ENCODE assay signal across 8 cellular contexts in the genomic region with DNA sequence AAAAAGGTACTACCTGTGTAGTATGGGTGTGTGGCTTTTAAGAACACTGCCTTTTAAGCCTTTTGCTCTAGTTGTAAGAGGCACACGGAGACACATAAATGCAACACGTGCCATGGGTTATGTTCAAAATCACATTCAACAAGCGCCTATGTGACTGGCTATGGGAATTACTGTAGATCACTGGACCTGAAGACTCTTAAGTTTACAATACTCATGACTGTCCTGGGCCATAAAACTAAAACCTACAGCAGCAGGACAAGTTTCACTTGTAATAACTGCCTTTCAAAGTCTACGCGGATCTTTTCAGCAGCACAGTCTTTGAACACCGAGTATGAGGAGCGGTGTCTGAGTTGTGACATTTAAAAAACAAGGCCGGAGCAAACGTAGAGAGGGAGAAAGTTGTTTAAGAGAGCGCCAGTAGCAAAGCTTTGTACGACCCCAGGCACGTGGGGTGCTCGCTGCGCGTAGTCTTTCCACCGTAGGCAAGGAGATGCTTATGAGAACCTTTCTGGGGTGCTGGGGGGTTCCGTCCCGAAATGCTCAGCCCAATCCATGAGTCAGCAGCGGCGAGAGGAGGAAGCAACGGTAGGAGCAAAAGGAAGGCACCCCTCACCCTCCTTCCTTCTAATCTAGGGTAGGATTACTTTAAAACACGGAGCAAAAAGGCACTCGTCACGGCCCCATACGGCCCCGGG. TPM values are rescaled to one million over a fixed set of nuclear protein-coding genes. Genes with fewer than 3 reads are reported as not detected.
DNase-seq lines count a peak whose midpoint lies in the region; ATAC-seq, FAIRE-seq and TF ChIP-seq lines count a peak whose summit lies in the region.

No MANE protein-coding gene starts in this region.

- peak overlapping the region; percentile 99 to 100 for H3K27ac Mint-ChIP-seq in stimulated activated naive CD8-positive, alpha-beta T cell treated with anti-CD3 and anti-CD28 coated beads, Interleukin-15, amount 100 ng/mL, for 72 hours

- H3K4me3 Mint-ChIP-seq in stimulated activated naive CD8-positive, alpha-beta T cell treated with anti-CD3 and anti-CD28 coated beads, Interleukin-15, amount 100 ng/mL, for 72 hours, result peak overlapping the region; percentile 99

- intact Hi-C loops in mucosa of descending colon (cut with DNase I, micrococcal nuclease), result no loop called here

- DNase-seq in CD1c-positive myeloid dendritic cell (ENCODE audit: extremely low spot score), result peak; percentile 50
- peak; percentile 3 for DNase-seq in GM19239 (ENCODE audit: insufficient read length, low spot score)
- peak; percentile 20 for DNase-seq in HPDE6-E6E7 (ENCODE audit: extremely low spot score)
- DNase-seq in WERI-Rb-1, result no peak
- peak in 1 of 3 donors; percentile 29 for DNase-seq in mucosa of descending colon
- peak in 1 of 2 donors; percentile 4 for DNase-seq in stimulated activated naive CD8-positive, alpha-beta T cell treated with anti-CD3 and anti-CD28 coated beads, Interleukin-15, amount 100 ng/mL, for 72 hours
- no peak for DNase-seq in SHP77 treated with DMSO at 0.1 percent for 48 hours (lab: John Stamatoyannopoulos, UW)

- H3K9me3 ChIP-seq in WERI-Rb-1 (ENCODE audit: severe bottlenecking) (no peaks in the 10 kb centered on the region), ectodermal cell (ENCODE audit: control insufficient read depth, low read length) (no peaks in the 10 kb centered on the region), mucosa of descending colon (no peaks in the 10 kb centered on the region)

- TF ChIP-seq CTCF in WERI-Rb-1 (IDR thresholded peaks at IDR 0.05; ENCODE audit: low read depth, low read length), result no peak
- TF ChIP-seq CTCF in mucosa of descending colon (IDR thresholded peaks at IDR 0.05), result no peak

- 2% methylated on average over 23 to 26 of the region's 26 CpGs for WGBS in ectodermal cell, 2 experiments

- FAIRE-seq in GM19239 (lab: Jason Lieb, UNC), result no peak

- no peaks in the 10 kb centered on the region for H3K27me3 Mint-ChIP-seq in stimulated activated naive CD8-positive, alpha-beta T cell treated with anti-CD3 and anti-CD28 coated beads, Interleukin-15, amount 100 ng/mL, for 72 hours

- H3K4me1 Mint-ChIP-seq in stimulated activated naive CD8-positive, alpha-beta T cell treated with anti-CD3 and anti-CD28 coated beads, Interleukin-15, amount 100 ng/mL, for 72 hours, result peaks cover 46% of the 10 kb centered on the region

- H3K9me3 Mint-ChIP-seq in stimulated activated naive CD8-positive, alpha-beta T cell treated with anti-CD3 and anti-CD28 coated beads, Interleukin-15, amount 100 ng/mL, for 72 hours, result no peaks in the 10 kb centered on the region

- H3K36me3 ChIP-seq in WERI-Rb-1 (peaks cover 44% of the 10 kb centered on the region), ectodermal cell (ENCODE audit: control insufficient read depth, insufficient read depth, low read length) (peaks cover 9% of the 10 kb centered on the region), mucosa of descending colon (ENCODE audit: low read depth) (no peaks in the 10 kb centered on the region)

- H3K4me1 ChIP-seq in ectodermal cell (ENCODE audit: control insufficient read depth, insufficient read depth, low read length) (peaks cover 1% of the 10 kb centered on the region), mucosa of descending colon (ENCODE audit: low read depth) (peaks cover 15% of the 10 kb centered on the region)

- H3K27me3 ChIP-seq in WERI-Rb-1 (ENCODE audit: insufficient read depth, low read depth, severe bottlenecking), result no peaks in the 10 kb centered on the region
- no peaks in the 10 kb centered on the region for H3K27me3 ChIP-seq in ectodermal cell (ENCODE audit: control insufficient read depth, insufficient read depth, low read length, poor library complexity, severe bottlenecking)

- H3K4me3 ChIP-seq in WERI-Rb-1 (ENCODE audit: low read depth, low read length) (peak overlapping the region; percentile 76), ectodermal cell (ENCODE audit: insufficient read depth, low read depth, low read length) (peak overlapping the region; percentile 79), mucosa of descending colon (peak overlapping the region; percentile 72)

- ATAC-seq in mucosa of descending colon, result peak; percentile 66
- ATAC-seq in stimulated activated naive CD8-positive, alpha-beta T cell treated with anti-CD3 and anti-CD28 coated beads, Interleukin-15, amount 100 ng/mL, for 72 hours, result peak; percentile 33

- peak overlapping the region; percentile 81 for H3K27ac ChIP-seq in WERI-Rb-1
- no peak overlapping the region for H3K27ac ChIP-seq in ectodermal cell (ENCODE audit: insufficient read depth, low read depth, low read length, poor library complexity, severe bottlenecking)

RNA-seq across cellular contexts. Expression of a gene that starts 0.7 kb away (rescaled TPM):
- 34.4 TPM for polyA plus RNA-seq in ectodermal cell (2013, experiment 1 of 4)
- polyA plus RNA-seq in ectodermal cell (2013, experiment 2 of 4), result 32.1 TPM
- 27.2 TPM for polyA plus RNA-seq in ectodermal cell (2013, experiment 3 of 4)
- 29.1 TPM for polyA plus RNA-seq in ectodermal cell (2013, experiment 4 of 4)
- total RNA-seq in mucosa of descending colon, result 10 to 100 TPM; 15.0 to 21.3 (median 16.4) TPM

RNA-seq across cellular contexts. Expression of a gene that starts 3.5 kb away (rescaled TPM):
- 143 TPM for polyA plus RNA-seq in ectodermal cell (2013, experiment 1 of 4)
- 139 TPM for polyA plus RNA-seq in ectodermal cell (2013, experiment 2 of 4)
- polyA plus RNA-seq in ectodermal cell (2013, experiment 3 of 4), result 104 TPM
- polyA plus RNA-seq in ectodermal cell (2013, experiment 4 of 4), result 114 TPM
- total RNA-seq in mucosa of descending colon, result 10 to 100 TPM; 47.9 to 85.8 (median 74.0) TPM

RNA-seq across cellular contexts. Expression of a gene that starts 46.7 kb away (rescaled TPM):
- polyA plus RNA-seq in ectodermal cell (2013, experiment 1 of 4), result 95.6 TPM
- 101 TPM for polyA plus RNA-seq in ectodermal cell (2013, experiment 2 of 4)
- polyA plus RNA-seq in ectodermal cell (2013, experiment 3 of 4), result 87.9 TPM
- polyA plus RNA-seq in ectodermal cell (2013, experiment 4 of 4), result 91.6 TPM
- 10 to 100 TPM; 60.8 to 65.2 (median 63.2) TPM for total RNA-seq in mucosa of descending colon

Comparison
In these comparisons a context has a peak if more than half of its experiments do, and no peak if none do; other contexts are left out.
1. DNase-seq: peak in CD1c-positive myeloid dendritic cell (single experiment), GM19239 (single experiment) and HPDE6-E6E7 (single experiment); none in WERI-Rb-1 (single experiment) and SHP77 treated with DMSO at 0.1 percent for 48 hours (single experiment).
2. Peak in every context shown above with its lines, with median percentiles within 50 percentile points of each other: H3K4me3 ChIP-seq.